15 cellular contexts compared by ENCODE assay signal in genomic region chr17:9241774-9242496, GRCh38.
DNase-seq lines count a peak whose midpoint lies in the region; ATAC-seq, FAIRE-seq and TF ChIP-seq lines count a peak whose summit lies in the region.
"Had no signal": no experiment of that assay in that cellular context is flagged by ENCODE, and none has a peak within 500 bp of the region (broad histone marks: within the 10 kb centered on the region; RNA-seq: fewer than 3 reads in every experiment).

No MANE protein-coding gene starts in this region.

- CTCF ChIA-PET in IMR-90 (lab: Yijun Ruan, JAX) = no interaction called here

- H4K91ac ChIP-seq in IMR-90 (ENCODE audit: insufficient read depth, low read depth, low read length) = no peak overlapping the region; the same call in 1 of the 2 replicates

- TF ChIP-seq RAD21 in IMR-90 (IDR thresholded peaks at IDR 0.05; ENCODE audit: low read length) = no peak

- H3K27ac ChIP-seq in IMR-90 (ENCODE audit: insufficient read depth, low read length) (no peak overlapping the region), stomach smooth muscle (ENCODE audit: low read length) (peak overlapping the region; percentile 99)

- no peak overlapping the region for H3K14ac ChIP-seq in IMR-90 (replicated peaks; ENCODE audit: low read depth, low read length)

- H3K79me1 ChIP-seq in IMR-90 (ENCODE audit: low read depth in 1 of 2, low read length in 2 of 2) = no peaks in the 10 kb centered on the region

- no peaks in the 10 kb centered on the region for H3K9me3 Mint-ChIP-seq in immature natural killer cell
- H3K9me3 Mint-ChIP-seq: endodermal cell; stimulated activated memory B cell treated with anti-CD40 and anti-IgM and Interleukin-4, amounts not matched to agents 10 μg/mL and 1 μg/mL and 100 μg/mL, for 72 hours had no signal

- H3K4me3 Mint-ChIP-seq in immature natural killer cell = peak overlapping the region in 4 of 5 donors; percentile 53 to 65 (median 60)
- H3K4me3 Mint-ChIP-seq: endodermal cell; stimulated activated memory B cell treated with anti-CD40 and anti-IgM and Interleukin-4, amounts not matched to agents 10 μg/mL and 1 μg/mL and 100 μg/mL, for 72 hours had no signal

- no peak overlapping the region; the same call in 1 of the 2 replicates for H2AK5ac ChIP-seq in IMR-90 (ENCODE audit: low read depth, low read length)

- H3K4me2 ChIP-seq in IMR-90 (ENCODE audit: low read depth, low read length) = no peak overlapping the region

- no peak overlapping the region for H3K18ac ChIP-seq in IMR-90 (ENCODE audit: low read depth, low read length)

- POLR2A ChIA-PET in IMR-90 (lab: Charles Lee; ENCODE audit: unreplicated experiment) = no interaction called here

- no peaks in the 10 kb centered on the region for H3K36me3 Mint-ChIP-seq in immature natural killer cell
- H3K36me3 Mint-ChIP-seq: stimulated activated memory B cell treated with anti-CD40 and anti-IgM and Interleukin-4, amounts not matched to agents 10 μg/mL and 1 μg/mL and 100 μg/mL, for 72 hours had no signal

- H3K9me3 ChIP-seq in IMR-90 (ENCODE audit: control insufficient read depth, insufficient read depth, low read length) (no peaks in the 10 kb centered on the region), stomach smooth muscle (ENCODE audit: control insufficient read depth in 2 of 2, low read length in 2 of 2) (no peaks in the 10 kb centered on the region)

- H3K27ac Mint-ChIP-seq in immature natural killer cell = peak overlapping the region; percentile 12 to 84 (median 74)
- H3K27ac Mint-ChIP-seq: stimulated activated memory B cell treated with anti-CD40 and anti-IgM and Interleukin-4, amounts not matched to agents 10 μg/mL and 1 μg/mL and 100 μg/mL, for 72 hours had no signal

- dilution Hi-C loops in IMR-90 (cut with HindIII; ENCODE audit: low sequenced_read_pairs, unreplicated experiment) = no loop called here

- H3K36me3 ChIP-seq in IMR-90 (ENCODE audit: control insufficient read depth, insufficient read depth, low read length) (no peaks in the 10 kb centered on the region), bronchial epithelial cell (ENCODE audit: control insufficient read depth, insufficient read depth, low read length) (no peaks in the 10 kb centered on the region), stomach smooth muscle (ENCODE audit: control insufficient read depth in 2 of 2, insufficient read depth in 2 of 2, low read length in 2 of 2) (no peaks in the 10 kb centered on the region)

- no TSS peak for BruUV-seq in IMR-90 (replicated peaks; lab: Mats Ljungman, UMichigan)

- DNase-seq in IMR-90 = no peak
- no peak for DNase-seq in bronchial epithelial cell (ENCODE audit: low read depth)
- no peak for DNase-seq in immature natural killer cell
- DNase-seq in NCI-H2081 treated with DMSO at 0.1 percent for 48 hours (lab: John Stamatoyannopoulos, UW) = no peak
- no peak for DNase-seq in NK-92 (lab: John Stamatoyannopoulos, UW; ENCODE audit: unreplicated experiment)
- no peak for DNase-seq in NCI-H748 (lab: John Stamatoyannopoulos, UW; ENCODE audit: unreplicated experiment)
- DNase-seq: endodermal cell; GDM1; NCI-H345; RPMI8226; stimulated activated CD4-positive, alpha-beta T cell treated with anti-CD3 and anti-CD28 coated beads, Interleukin-2, amount 100 ng/mL, for 48 hours had no signal

- intact Hi-C loops in IMR-90 (cut with micrococcal nuclease) = no loop called here

- no peak overlapping the region for H4K5ac ChIP-seq in IMR-90 (ENCODE audit: low read depth, low read length)

- H3K4me1 ChIP-seq in IMR-90 (ENCODE audit: control insufficient read depth, insufficient read depth, low read length) = peaks cover 27% of the 10 kb centered on the region
- H3K4me1 ChIP-seq in stomach smooth muscle (ENCODE audit: control insufficient read depth, insufficient read depth, low read length) = peaks cover 87% of the 10 kb centered on the region

- H2AK9ac ChIP-seq in IMR-90 (replicated peaks; ENCODE audit: low read depth, low read length, poor library complexity) = no peak overlapping the region

- H3K9ac ChIP-seq in IMR-90 (ENCODE audit: low read depth, low read length) (no peak overlapping the region), stomach smooth muscle (ENCODE audit: low read length in 2 of 2) (peak overlapping the region in 1 of 2 donors; percentile 35)

- peaks cover 21 to 27% of the 10 kb centered on the region in 2 donors for H3K4me1 Mint-ChIP-seq in immature natural killer cell

- H3K9me1 ChIP-seq in IMR-90 (ENCODE audit: insufficient read depth, low read length) = peaks cover 12% of the 10 kb centered on the region

- in situ Hi-C loops in IMR-90 (cut with MboI; ENCODE audit: low sequenced_read_pairs) = no loop called here

- 94% methylated on average over 7 of the region's 16 CpGs; no CpG with 5 or more reads in 1 of the 2 experiments for WGBS in IMR-90 (ENCODE audit: extremely low coverage in 2 of 2, insufficient read length in 1 of 2), 2 experiments

- no peak overlapping the region for H2BK20ac ChIP-seq in IMR-90 (ENCODE audit: low read depth, low read length)

- H3K4ac ChIP-seq in IMR-90 (ENCODE audit: low read depth, low read length) = peak overlapping the region; percentile 66

- H3K27me3 ChIP-seq in IMR-90 (ENCODE audit: control insufficient read depth, insufficient read depth, low read length) (no peaks in the 10 kb centered on the region), bronchial epithelial cell (ENCODE audit: control insufficient read depth, insufficient read depth, low read length) (peaks cover 2% of the 10 kb centered on the region), stomach smooth muscle (ENCODE audit: control insufficient read depth in 1 of 2, insufficient read depth in 2 of 2, low read length in 2 of 2) (no peaks in the 10 kb centered on the region)

- H3K4me3 ChIP-seq in IMR-90 (ENCODE audit: insufficient read depth, low read depth, low read length) (no peak overlapping the region), bronchial epithelial cell (ENCODE audit: low read depth, low read length) (no peak overlapping the region), stomach smooth muscle (ENCODE audit: low read length in 2 of 2) (peak overlapping the region in 1 of 2 donors; percentile 69)

- TF ChIP-seq POLR2A in IMR-90 (IDR thresholded peaks at IDR 0.05; ENCODE audit: low read depth, low read length) = no peak

- ATAC-seq in IMR-90 (ENCODE audit: low read depth) (no peak), GM19395 (IDR thresholded peaks at IDR 0.05; ENCODE audit: unreplicated experiment) (no peak)
- ATAC-seq: stimulated activated memory B cell treated with anti-CD40 and anti-IgM and Interleukin-4, amounts not matched to agents 10 μg/mL and 1 μg/mL and 100 μg/mL, for 72 hours had no signal

- no peak overlapping the region; the same call in 1 of the 2 replicates for H3K56ac ChIP-seq in IMR-90 (ENCODE audit: extremely low read depth, insufficient read depth, low read length)

- TF ChIP-seq CTCF in IMR-90 (conservative IDR thresholded peaks at IDR 0.05; ENCODE audit: low read depth, low read length) (no peak), bronchial epithelial cell (IDR thresholded peaks at IDR 0.05; ENCODE audit: insufficient read depth, low read length, severe bottlenecking) (no peak)

- peaks cover 0 to 8% (median 8%) of the 10 kb centered on the region in 3 donors for H3K27me3 Mint-ChIP-seq in immature natural killer cell (ENCODE audit: low read depth in 3 of 3)
- H3K27me3 Mint-ChIP-seq: stimulated activated memory B cell treated with anti-CD40 and anti-IgM and Interleukin-4, amounts not matched to agents 10 μg/mL and 1 μg/mL and 100 μg/mL, for 72 hours had no signal

- H2BK5ac ChIP-seq in IMR-90 (ENCODE audit: low read depth, low read length, poor library complexity, severe bottlenecking) = no peak overlapping the region

- no peak overlapping the region for H2BK120ac ChIP-seq in IMR-90 (ENCODE audit: low read depth, low read length)

- H2AFZ ChIP-seq in IMR-90 (replicated peaks; ENCODE audit: low read length, poor library complexity) = peak overlapping the region; percentile 52

- H4K8ac ChIP-seq in IMR-90 (ENCODE audit: low read depth in 2 of 2, low read length in 2 of 2) = no peak overlapping the region

- no peaks in the 10 kb centered on the region; the same call in 1 of the 2 replicates for H4K20me1 ChIP-seq in IMR-90 (ENCODE audit: insufficient read depth, low read length)

- peak; percentile 47 for FAIRE-seq in bronchial epithelial cell (lab: Jason Lieb, UNC)
- FAIRE-seq: HTR-8/SVneo had no signal

- no peak overlapping the region for H2BK15ac ChIP-seq in IMR-90 (ENCODE audit: low read depth, low read length)

- H3K23ac ChIP-seq in IMR-90 (ENCODE audit: low read depth, low read length) = no peak overlapping the region

TF ChIP-seq in IMR-90, 13 proteins besides CTCF, POLR2A, EP300 and RAD21:
- TF ChIP-seq FOS (IDR thresholded peaks at IDR 0.05; ENCODE audit: low read depth, low read length) = no peak
- TF ChIP-seq RCOR1 (IDR thresholded peaks at IDR 0.05; ENCODE audit: insufficient replicate concordance, low read length) = no peak
- TF ChIP-seq MAZ (IDR thresholded peaks at IDR 0.05; ENCODE audit: borderline replicate concordance, low read depth, low read length) = no peak
- no peak for TF ChIP-seq SMC3 (IDR thresholded peaks at IDR 0.05; ENCODE audit: low read depth, low read length)
- TF ChIP-seq, protein P1, sequence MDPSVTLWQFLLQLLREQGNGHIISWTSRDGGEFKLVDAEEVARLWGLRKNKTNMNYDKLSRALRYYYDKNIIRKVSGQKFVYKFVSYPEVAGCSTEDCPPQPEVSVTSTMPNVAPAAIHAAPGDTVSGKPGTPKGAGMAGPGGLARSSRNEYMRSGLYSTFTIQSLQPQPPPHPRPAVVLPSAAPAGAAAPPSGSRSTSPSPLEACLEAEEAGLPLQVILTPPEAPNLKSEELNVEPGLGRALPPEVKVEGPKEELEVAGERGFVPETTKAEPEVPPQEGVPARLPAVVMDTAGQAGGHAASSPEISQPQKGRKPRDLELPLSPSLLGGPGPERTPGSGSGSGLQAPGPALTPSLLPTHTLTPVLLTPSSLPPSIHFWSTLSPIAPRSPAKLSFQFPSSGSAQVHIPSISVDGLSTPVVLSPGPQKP (IDR thresholded peaks at IDR 0.05; ENCODE audit: borderline replicate concordance, low read depth, low read length) = no peak
- TF ChIP-seq, protein P2, sequence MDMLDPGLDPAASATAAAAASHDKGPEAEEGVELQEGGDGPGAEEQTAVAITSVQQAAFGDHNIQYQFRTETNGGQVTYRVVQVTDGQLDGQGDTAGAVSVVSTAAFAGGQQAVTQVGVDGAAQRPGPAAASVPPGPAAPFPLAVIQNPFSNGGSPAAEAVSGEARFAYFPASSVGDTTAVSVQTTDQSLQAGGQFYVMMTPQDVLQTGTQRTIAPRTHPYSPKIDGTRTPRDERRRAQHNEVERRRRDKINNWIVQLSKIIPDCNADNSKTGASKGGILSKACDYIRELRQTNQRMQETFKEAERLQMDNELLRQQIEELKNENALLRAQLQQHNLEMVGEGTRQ (IDR thresholded peaks at IDR 0.05; ENCODE audit: low read depth, low read length) = no peak
- no peak for TF ChIP-seq MXI1 (IDR thresholded peaks at IDR 0.05; ENCODE audit: borderline replicate concordance, low read depth, low read length)
